In genomic region chr12:69569236-69569635, GRCh38 we compare ENCODE assay signal across 13 cellular contexts. TPM values are rescaled to one million over a fixed set of nuclear protein-coding genes. Genes with fewer than 3 reads are reported as not detected.
DNase-seq lines count a peak whose midpoint lies in the region; ATAC-seq and TF ChIP-seq lines count a peak whose summit lies in the region.
"Had no signal": no experiment of that assay in that cellular context is flagged by ENCODE, and none has a peak within 500 bp of the region (broad histone marks: within the 10 kb centered on the region; RNA-seq: fewer than 3 reads in every experiment).

No MANE protein-coding gene starts in this region.

- POLR2A ChIA-PET in BJ (lab: Charles Lee): no interaction called here

- no peak overlapping the region for H3K9ac ChIP-seq in Karpas-422 (ENCODE audit: low read length)

- TF ChIP-seq CTCF in BJ (IDR thresholded peaks at IDR 0.05; ENCODE audit: insufficient read depth, low read depth, low read length): no peak
- TF ChIP-seq CTCF in HFFc6 (IDR thresholded peaks at IDR 0.05): no peak
- TF ChIP-seq CTCF in vagina (IDR thresholded peaks at IDR 0.05): no peak

- no peaks in the 10 kb centered on the region for H3K4me1 ChIP-seq in Karpas-422 (ENCODE audit: low read length)
- H3K4me1 ChIP-seq in vagina: no peaks in the 10 kb centered on the region
- H3K4me1 ChIP-seq: ascending aorta, Peyer's patch had no signal

- no peak overlapping the region for H3K27ac ChIP-seq in Karpas-422 (ENCODE audit: low read length)
- no peak overlapping the region for H3K27ac ChIP-seq in vagina
- H3K27ac ChIP-seq: ascending aorta, Peyer's patch had no signal

- H3K4me1 Mint-ChIP-seq in HFFc6 (ENCODE audit: low read depth) (peaks cover 61% of the 10 kb centered on the region), naive B cell (no peaks in the 10 kb centered on the region)

- H3K36me3 Mint-ChIP-seq in HFFc6 (ENCODE audit: low read depth) (peaks cover 22% of the 10 kb centered on the region), naive B cell (peaks cover 0 to 10% of the 10 kb centered on the region in 2 donors)

- H4K20me1 ChIP-seq in Karpas-422 (ENCODE audit: insufficient read depth, low read depth, low read length): no peaks in the 10 kb centered on the region

- peaks cover 34% of the 10 kb centered on the region for H3K79me2 ChIP-seq in Karpas-422 (ENCODE audit: low read length)

- H3K27me3 Mint-ChIP-seq in HFFc6 (ENCODE audit: insufficient read depth): no peaks in the 10 kb centered on the region; the same call in 1 of the 2 replicates
- no peaks in the 10 kb centered on the region for H3K27me3 Mint-ChIP-seq in naive B cell

- H3K36me3 ChIP-seq in BJ (ENCODE audit: control insufficient read depth, insufficient read depth, low read length) (peaks cover 1% of the 10 kb centered on the region), Karpas-422 (ENCODE audit: insufficient read depth, low read length) (peaks cover 23% of the 10 kb centered on the region; the same call in 1 of the 2 replicates), vagina (peaks cover 0 to 31% of the 10 kb centered on the region in 2 donors)

- H3K9me3 ChIP-seq in Karpas-422 (ENCODE audit: low read length): no peaks in the 10 kb centered on the region
- H3K9me3 ChIP-seq in vagina: no peaks in the 10 kb centered on the region
- H3K9me3 ChIP-seq: ascending aorta, Peyer's patch had no signal

- TF ChIP-seq POLR2A in vagina (IDR thresholded peaks at IDR 0.05): no peak

- DNase-seq in BJ (ENCODE audit: low read depth): peak; percentile 31
- DNase-seq in HFFc6: peak; percentile 52
- DNase-seq in astrocyte of the hippocampus (ENCODE audit: low read depth, low spot score): peak; percentile 27
- no peak for DNase-seq in naive B cell
- DNase-seq in mucosa of gallbladder (ENCODE audit: low spot score): no peak
- DNase-seq in hippocampal formation (lab: John Stamatoyannopoulos, UW): no peak
- DNase-seq in Karpas-422: no peak
- no peak for DNase-seq in vagina (ENCODE audit: extremely low spot score in 2 of 2)
- DNase-seq: NCI-H446, Peyer's patch had no signal

- H3K4me2 ChIP-seq in Karpas-422 (ENCODE audit: low read depth, low read length, poor library complexity, severe bottlenecking): no peak overlapping the region

- H3K27ac Mint-ChIP-seq in HFFc6: peak overlapping the region; percentile 85
- peak overlapping the region in 4 of 6 donors; percentile 42 to 89 (median 72) for H3K27ac Mint-ChIP-seq in naive B cell

- H3K9me2 ChIP-seq in Karpas-422 (replicated peaks; ENCODE audit: insufficient read depth, low read length): no peaks in the 10 kb centered on the region

- intact Hi-C loops in vagina (cut with DNase I): no loop called here

- no peak for ATAC-seq in naive B cell (ENCODE audit: low read depth in 2 of 2)

- CTCF ChIA-PET in BJ (lab: Yijun Ruan, JAX): interaction anchor here (0.7 to 3.5 kb wide), 10 partner anchors 11 to 211 kb away, joined by 3 to 24 read pairs (median 4); partner anchors contain the start of gene CCT2

- H3K27me3 ChIP-seq in BJ (ENCODE audit: control insufficient read depth, insufficient read depth, low read length) (no peaks in the 10 kb centered on the region), Karpas-422 (ENCODE audit: low read length) (no peaks in the 10 kb centered on the region), vagina (no peaks in the 10 kb centered on the region)
- H3K27me3 ChIP-seq: ascending aorta, Peyer's patch had no signal

- H2AFZ ChIP-seq in Karpas-422 (ENCODE audit: low read length): no peak overlapping the region

- no peaks in the 10 kb centered on the region for H3K9me3 Mint-ChIP-seq in HFFc6
- H3K9me3 Mint-ChIP-seq in naive B cell: no peaks in the 10 kb centered on the region

- H3K4me3 ChIP-seq in BJ (ENCODE audit: low read depth, low read length): no peak overlapping the region
- H3K4me3 ChIP-seq in Karpas-422 (ENCODE audit: low read length): no peak overlapping the region
- no peak overlapping the region for H3K4me3 ChIP-seq in vagina
- H3K4me3 ChIP-seq: ascending aorta, Peyer's patch had no signal

- H3K4me3 Mint-ChIP-seq in HFFc6 (peak overlapping the region; percentile 67), naive B cell (no peak overlapping the region)

RNA-seq across cellular contexts. Expression of gene CCT2, which starts 16.0 kb away (rescaled TPM):
- 225 and 228 TPM in 2 replicates for polyA plus RNA-seq in BJ (2011; rRNA removed)
- 69.8 and 96.3 TPM in 2 replicates for polyA minus RNA-seq in BJ (2011; rRNA and poly(A)+ RNA removed)
- total RNA-seq in HFFc6 (2021; fragmentation: NEBNext Ultra II Directional; extraction: Animal tissue kit (Norgen Biotek cat#: 25700)): 100 to 1,000 TPM; 229 to 305 (median 232) TPM
- polyA plus RNA-seq in naive B cell (ENCODE audit: low read depth in 6 of 6): 100 to 1,000 TPM; 154 to 180 (median 166) TPM
- 86.5 TPM for total RNA-seq in mucosa of gallbladder
- 205 and 311 TPM in 2 replicates for total RNA-seq in Karpas-422 (2014; rRNA removed; shearing (Covaris generic); ENCODE audit: low replicate concordance)
- 77.3 TPM for total RNA-seq in vagina

RNA-seq across cellular contexts. Expression of gene LRRC10, which starts 41.5 kb away (rescaled TPM):
- polyA plus RNA-seq in BJ (2011; rRNA removed) (not detected in 2 replicates), naive B cell (ENCODE audit: low read depth in 6 of 6) (not detected)
- polyA minus RNA-seq in BJ (2011; rRNA and poly(A)+ RNA removed): not detected in 2 replicates
- total RNA-seq in HFFc6 (2021; fragmentation: NEBNext Ultra II Directional; extraction: Animal tissue kit (Norgen Biotek cat#: 25700)): not detected
- total RNA-seq in mucosa of gallbladder (not detected), vagina (not detected)
- not detected in 2 replicates for total RNA-seq in Karpas-422 (2014; rRNA removed; shearing (Covaris generic); ENCODE audit: low replicate concordance)
- total RNA-seq: ascending aorta, endothelial cell of umbilical vein, mononuclear cell, Peyer's patch had no signal
- polyA plus RNA-seq: endothelial cell of umbilical vein had no signal

Comparison
In these comparisons a context has a peak if more than half of its experiments do, and no peak if none do; other contexts are left out.
1. DNase-seq: peak in BJ (single experiment), HFFc6 (single experiment) and astrocyte of the hippocampus (single experiment); none in naive B cell (single experiment), mucosa of gallbladder (single experiment), hippocampal formation (0 of 2), Karpas-422 (single experiment) and vagina (0 of 2).